In genomic region chr1:64231153-64231552, GRCh38 we compare ENCODE assay signal across 1 cellular context.
TF ChIP-seq lines count a peak whose summit lies in the region.

No MANE protein-coding gene starts in this region.

TF ChIP-seq in HCT116, 20 proteins besides CTCF, POLR2A, EP300 and RAD21 (continued from another document):
- no peak for TF ChIP-seq ZBTB33 (IDR thresholded peaks at IDR 0.05; ENCODE audit: extremely low read depth, insufficient replicate concordance, low read length)
- no peak for TF ChIP-seq ZFX (IDR thresholded peaks at IDR 0.05)
- no peak for TF ChIP-seq ELF1 (IDR thresholded peaks at IDR 0.05; ENCODE audit: borderline replicate concordance, low read depth)
- peak; percentile 35 for TF ChIP-seq JUND (IDR thresholded peaks at IDR 0.05)
- 0 out of 2 replicates have a peak, but pooled peaks have one; percentile 21 for TF ChIP-seq SIN3A (IDR thresholded peaks at IDR 0.05; ENCODE audit: low read depth)
- no peak for TF ChIP-seq TCF7L2 (IDR thresholded peaks at IDR 0.05; ENCODE audit: borderline replicate concordance, extremely low read depth, insufficient read depth, insufficient read length)
- 0 out of 2 replicates have a peak, but pooled peaks have one; percentile 33 for TF ChIP-seq SP1 (IDR thresholded peaks at IDR 0.05; ENCODE audit: low read depth)
- TF ChIP-seq POLR2AphosphoS5 (IDR thresholded peaks at IDR 0.05; ENCODE audit: low read depth, low read length), result no peak
